8 cellular contexts compared by ENCODE assay signal in the genomic region with DNA sequence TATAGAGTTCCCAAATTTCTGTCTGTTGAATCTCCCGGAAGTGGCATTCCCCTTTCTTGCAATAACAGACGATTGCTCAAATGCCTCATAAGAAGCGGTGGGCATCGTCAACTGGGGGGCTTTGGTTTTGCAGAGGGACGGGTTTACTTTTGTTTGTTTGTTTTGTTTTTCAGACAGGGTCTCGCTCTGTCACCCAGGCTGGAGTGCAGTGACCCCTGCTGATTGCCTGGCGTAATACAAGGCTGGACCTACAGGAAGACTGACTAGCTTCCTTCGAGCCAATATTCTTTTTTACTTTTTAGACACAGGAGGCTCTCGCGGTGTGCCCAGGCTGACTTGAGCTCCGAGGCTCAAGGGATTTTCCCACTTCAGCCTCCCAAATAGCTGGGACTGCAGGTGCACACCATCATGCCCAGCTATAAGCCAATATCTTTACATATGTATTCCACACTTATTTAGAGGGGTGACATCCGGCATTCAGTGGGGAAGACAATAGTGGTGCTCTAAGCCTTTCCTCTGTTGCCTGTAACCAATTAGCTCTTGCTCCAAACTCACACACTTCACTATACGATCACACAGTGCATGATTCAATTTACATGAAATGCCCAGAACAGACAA. TPM values are rescaled to one million over a fixed set of nuclear protein-coding genes. Genes with fewer than 3 reads are reported as not detected.
A peak's percentile ranks its signal among the peaks of the same experiment; 100 is the strongest.
DNase-seq lines count a peak whose midpoint lies in the region; ATAC-seq and TF ChIP-seq lines count a peak whose summit lies in the region.

No MANE protein-coding gene starts in this region.

- H3K27me3 ChIP-seq in HL-60 (ENCODE audit: insufficient read depth, poor library complexity, severe bottlenecking) (no peaks in the 10 kb centered on the region), gastrocnemius medialis (peaks cover 0 to 3% (median 0%) of the 10 kb centered on the region in 3 donors)

- ATAC-seq in GM21381 (IDR thresholded peaks at IDR 0.05; ENCODE audit: unreplicated experiment) (peak; percentile 71), activated B cell treated with CpG ODN at 0.5 μM for 24 hours (ENCODE audit: low read depth) (peak; percentile 37), gastrocnemius medialis (no peak)

- peaks cover 26% of the 10 kb centered on the region for H3K27me3 Mint-ChIP-seq in activated B cell treated with CpG ODN at 0.5 μM for 24 hours

- H3K4me3 Mint-ChIP-seq in activated B cell treated with CpG ODN at 0.5 μM for 24 hours = no peak overlapping the region

- CTCF ChIA-PET in activated B cell treated with CpG ODN at 0.5 μM for 24 hours (lab: Charles Lee) = interaction anchor here (1.7 kb wide), 1 partner anchor 58 kb away, joined by 4 read pairs; a partner anchor contains a TSS

- TF ChIP-seq POLR2A in gastrocnemius medialis (IDR thresholded peaks at IDR 0.05) = no peak

- no peaks in the 10 kb centered on the region for H3K9me3 ChIP-seq in gastrocnemius medialis

- DNase-seq in HL-60 (ENCODE audit: low read depth in 1 of 2, low spot score in 1 of 2) (peak; percentile 26 to 47), activated B cell treated with CpG ODN at 0.5 μM for 24 hours (no peak), fibroblast of gingiva (ENCODE audit: low read depth) (peak; percentile 6), gastrocnemius medialis (no peak), NCI-H526 treated with DMSO at 0.1 percent for 48 hours (lab: John Stamatoyannopoulos, UW) (no peak), NCI-H2107 (lab: John Stamatoyannopoulos, UW) (no peak)

- no peaks in the 10 kb centered on the region for H3K36me3 Mint-ChIP-seq in activated B cell treated with CpG ODN at 0.5 μM for 24 hours (ENCODE audit: low read depth)

- H3K4me1 ChIP-seq in gastrocnemius medialis = no peaks in the 10 kb centered on the region

- in situ Hi-C loops in gastrocnemius medialis (cut with MboI; ENCODE audit: low sequenced_read_pairs in 4 of 4) = loop anchor here (5.0 to 10.0 kb wide), 4 partner anchors 235 to 255 kb away; no protein-coding TSS in a partner anchor

- intact Hi-C loops in activated B cell treated with CpG ODN at 0.5 μM for 24 hours (cut with micrococcal nuclease) (loop anchor here (1.0 to 5.0 kb wide), 2 partner anchors 327 to 575 kb away; no protein-coding TSS in a partner anchor), gastrocnemius medialis (cut with DNase I; ENCODE audit: low total_unique reads) (no loop called here)

- no peaks in the 10 kb centered on the region for H3K9me3 Mint-ChIP-seq in activated B cell treated with CpG ODN at 0.5 μM for 24 hours

- H3K4me3 ChIP-seq in GM08714 (ENCODE audit: low read length) = peak overlapping the region; percentile 21; the same call in 1 of the 2 replicates
- 0 out of 2 replicates have a peak overlapping the region, but pooled peaks have one; percentile 2 for H3K4me3 ChIP-seq in HL-60 (replicated peaks; ENCODE audit: insufficient read depth, low read length)
- H3K4me3 ChIP-seq in gastrocnemius medialis = peak overlapping the region in 1 of 4 donors; percentile 27

- TF ChIP-seq CTCF in HL-60 (IDR thresholded peaks at IDR 0.05; ENCODE audit: insufficient read depth, low read length) (peak; percentile 70), activated B cell treated with CpG ODN at 0.5 μM for 24 hours (IDR thresholded peaks at IDR 0.05) (no peak), gastrocnemius medialis (IDR thresholded peaks at IDR 0.05 in 4 of 5, conservative IDR thresholded peaks at IDR 0.05 in 1 of 5) (peak in 3 of 5 experiments; percentile 9 to 45 (median 15))

- no peak overlapping the region for H3K27ac Mint-ChIP-seq in activated B cell treated with CpG ODN at 0.5 μM for 24 hours

- H3K27ac ChIP-seq in HL-60 (replicated peaks) (no peak overlapping the region), gastrocnemius medialis (no peak overlapping the region)

- POLR2A ChIA-PET in activated B cell treated with CpG ODN at 0.5 μM for 24 hours (lab: Charles Lee) = no interaction called here

- no peaks in the 10 kb centered on the region for H3K36me3 ChIP-seq in gastrocnemius medialis

- H3K4me1 Mint-ChIP-seq in activated B cell treated with CpG ODN at 0.5 μM for 24 hours = peaks cover 13% of the 10 kb centered on the region

RNA-seq across cellular contexts. Expression of a gene that starts 58.1 kb away (rescaled TPM):
- total RNA-seq in activated B cell treated with CpG ODN at 0.5 μM for 24 hours (16.5 and 20.2 TPM in 2 replicates), gastrocnemius medialis (10 to 100 TPM; 22.2 to 35.7 (median 30.1) TPM)

RNA-seq across cellular contexts. Expression of a gene that starts 58.3 kb away (rescaled TPM):
- total RNA-seq in activated B cell treated with CpG ODN at 0.5 μM for 24 hours (13.0 and 13.9 TPM in 2 replicates), gastrocnemius medialis (10 to 100 TPM in 2 of 4 donors, 1 to 10 TPM in 2; 8.5 to 16.5 (median 10.3) TPM)

Comparison
In these comparisons a context has a peak if more than half of its experiments do, and no peak if none do; other contexts are left out.
1. ATAC-seq: peak in GM21381 (single experiment) and activated B cell treated with CpG ODN at 0.5 μM for 24 hours (single experiment); none in gastrocnemius medialis (0 of 2).
2. DNase-seq: peak in HL-60 (2 of 2) and fibroblast of gingiva (single experiment); none in activated B cell treated with CpG ODN at 0.5 μM for 24 hours (single experiment), gastrocnemius medialis (0 of 2), NCI-H526 treated with DMSO at 0.1 percent for 48 hours (single experiment) and NCI-H2107 (single experiment).